In the genomic region with DNA sequence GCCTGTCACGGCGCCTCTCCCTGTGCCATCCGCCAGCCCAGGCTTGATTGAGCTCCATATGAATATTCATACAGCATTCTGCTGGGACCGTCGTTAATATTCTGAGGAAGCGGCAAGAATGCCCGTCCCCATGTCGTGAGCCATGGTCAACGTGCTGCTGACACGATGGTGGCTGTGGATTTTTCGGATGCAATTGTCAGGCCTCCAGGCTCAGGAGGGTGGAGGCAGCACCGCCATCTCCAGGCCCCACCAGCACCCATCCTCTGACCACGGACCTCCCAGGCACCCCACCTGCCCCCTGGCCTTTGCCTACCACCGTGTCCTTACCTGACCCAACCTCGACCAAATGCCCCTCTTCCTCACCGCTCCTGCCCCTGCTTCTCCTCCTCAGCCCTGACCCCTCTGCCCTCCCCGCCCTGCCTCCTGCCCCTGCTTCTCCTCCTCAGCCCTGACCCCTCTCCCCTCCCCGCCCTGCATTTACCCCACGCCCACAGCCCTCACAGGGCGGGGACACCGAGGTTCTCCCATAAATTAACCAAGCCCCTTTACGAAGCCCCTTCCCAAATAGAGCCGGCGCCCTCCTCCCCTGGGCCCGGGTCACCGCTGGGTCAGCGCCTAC, we compare ENCODE assay signal across 8 cellular contexts. TPM values are rescaled to one million over a fixed set of nuclear protein-coding genes. Genes with fewer than 3 reads are reported as not detected.
DNase-seq lines count a peak whose midpoint lies in the region; ATAC-seq and TF ChIP-seq lines count a peak whose summit lies in the region.

No MANE protein-coding gene starts in this region.

- H3K4me2 ChIP-seq in skeletal muscle satellite cell (ENCODE audit: low read length), result peak overlapping the region; percentile 88

- no peak for TF ChIP-seq CTCF in GM12865 (IDR thresholded peaks at IDR 0.05; ENCODE audit: insufficient read depth, low read depth, low read length, missing control alignments)
- TF ChIP-seq CTCF in Peyer's patch (IDR thresholded peaks at IDR 0.05), result no peak
- no peak for TF ChIP-seq CTCF in epithelial cell of proximal tubule (conservative IDR thresholded peaks at IDR 0.05; ENCODE audit: low read depth, low read length)

- H3K4me3 ChIP-seq in GM12865 (ENCODE audit: low read depth, low read length), result peak overlapping the region; percentile 85
- H3K4me3 ChIP-seq in Peyer's patch, result peak overlapping the region; percentile 40 to 51 (median 48)
- peak overlapping the region; percentile 52 for H3K4me3 ChIP-seq in epithelial cell of proximal tubule (ENCODE audit: low read depth, low read length)
- no peak overlapping the region for H3K4me3 ChIP-seq in skeletal muscle satellite cell (ENCODE audit: low read length)

- H3K27me3 ChIP-seq in Peyer's patch (no peaks in the 10 kb centered on the region), skeletal muscle satellite cell (ENCODE audit: control insufficient read depth, insufficient read depth, low read length) (no peaks in the 10 kb centered on the region)

- no peak for ATAC-seq in GM21619 (IDR thresholded peaks at IDR 0.05; ENCODE audit: unreplicated experiment)
- ATAC-seq in GM19455 (IDR thresholded peaks at IDR 0.05; ENCODE audit: unreplicated experiment), result no peak

- DNase-seq in GM12865 (ENCODE audit: low read depth), result no peak
- DNase-seq in Peyer's patch, result no peak
- no peak for DNase-seq in epithelial cell of proximal tubule (ENCODE audit: low read depth)
- no peak for DNase-seq in 8988T
- no peak for DNase-seq in ACHN

- in situ Hi-C loops in ACHN (cut with HindIII; ENCODE audit: low pct_ligation_motif_present, low pct_unique_long_range_greater_than_20kb, low sequenced_read_pairs), result no loop called here

- peak overlapping the region; percentile 75 to 89 (median 78) for H3K27ac ChIP-seq in Peyer's patch

- H3K4me1 ChIP-seq in Peyer's patch (peaks cover 21 to 73% (median 39%) of the 10 kb centered on the region in 4 donors), skeletal muscle satellite cell (ENCODE audit: control insufficient read depth, insufficient read depth, low read length) (peaks cover 43% of the 10 kb centered on the region)

- H3K9me3 ChIP-seq in Peyer's patch (no peaks in the 10 kb centered on the region), skeletal muscle satellite cell (replicated peaks; ENCODE audit: low read length) (no peaks in the 10 kb centered on the region)

- H3K36me3 ChIP-seq in Peyer's patch, result no peaks in the 10 kb centered on the region
- no peaks in the 10 kb centered on the region for H3K36me3 ChIP-seq in skeletal muscle satellite cell (ENCODE audit: insufficient read depth, low read length)

- no peak overlapping the region for H3K9ac ChIP-seq in skeletal muscle satellite cell (ENCODE audit: low read depth, low read length)

- TF ChIP-seq POLR2A in Peyer's patch (IDR thresholded peaks at IDR 0.05), result no peak

RNA-seq across cellular contexts. Expression of gene TMEM250, which starts 9.9 kb away (rescaled TPM):
- total RNA-seq in Peyer's patch (10 to 100 TPM; 34.7 to 75.0 (median 69.2) TPM), epithelial cell of proximal tubule (37.5 and 51.7 TPM in 2 replicates)
- total RNA-seq in skeletal muscle satellite cell (2012; rRNA removed), result 39.0 and 51.5 TPM in 2 replicates

RNA-seq across cellular contexts. Expression of gene NACC2, which starts 13.7 kb away (rescaled TPM):
- 10 to 100 TPM in 3 of 4 donors, 1 to 10 TPM in 1; 8.3 to 24.3 (median 23.1) TPM for total RNA-seq in Peyer's patch
- total RNA-seq in epithelial cell of proximal tubule, result 21.3 and 23.9 TPM in 2 replicates
- total RNA-seq in skeletal muscle satellite cell (2012; rRNA removed), result 19.9 and 20.0 TPM in 2 replicates
